18 cellular contexts compared by ENCODE assay signal in genomic region chr12:132379996-132380395, GRCh38. TPM values are rescaled to one million over a fixed set of nuclear protein-coding genes. Genes with fewer than 3 reads are reported as not detected.
"Had no signal": no experiment of that assay in that cellular context is flagged by ENCODE, and none has a peak within 500 bp of the region (broad histone marks: within the 10 kb centered on the region; RNA-seq: fewer than 3 reads in every experiment).

No MANE protein-coding gene starts in this region.

- H3K27ac ChIP-seq: body of pancreas, colonic mucosa, esophagus squamous epithelium, left ventricle myocardium inferior, neural progenitor cell, ovary, thyroid gland had no signal

- DNase-seq: activated CD4-positive, alpha-beta T cell treated with anti-CD3 and anti-CD28 coated beads, Interleukin-2, amount 10 ng/mL, durations not matched to agents 7 days and 5 days; activated CD4-positive, CD25-positive, alpha-beta regulatory T cell; activated CD8-positive, alpha-beta memory T cell treated with anti-CD3 and anti-CD28 coated beads, Interleukin-2, amount 50 U/mL, for 48 hours; activated naive CD8-positive, alpha-beta T cell treated with anti-CD3 and anti-CD28 coated beads for 36 hours; amygdala; body of pancreas; caudate nucleus; colonic mucosa; esophagus squamous epithelium; hippocampal formation; left ventricle myocardium inferior; naive B cell; stimulated activated CD4-positive, alpha-beta T cell treated with anti-CD3 and anti-CD28 coated beads, Interleukin-2, amount 100 ng/mL, for 48 hours; thyroid gland had no signal

- H3K36me3 Mint-ChIP-seq: activated naive CD8-positive, alpha-beta T cell treated with anti-CD3 and anti-CD28 coated beads for 36 hours; naive B cell; neural progenitor cell; stimulated activated memory B cell treated with anti-CD40 and anti-IgM and Interleukin-4, amounts not matched to agents 10 μg/mL and 1 μg/mL and 100 μg/mL, for 72 hours had no signal

- H3K4me3 Mint-ChIP-seq: activated CD4-positive, alpha-beta T cell treated with anti-CD3 and anti-CD28 coated beads, Interleukin-2, amount 10 ng/mL, durations not matched to agents 7 days and 5 days; activated naive CD8-positive, alpha-beta T cell treated with anti-CD3 and anti-CD28 coated beads for 36 hours; naive B cell; neural progenitor cell; stimulated activated memory B cell treated with anti-CD40 and anti-IgM and Interleukin-4, amounts not matched to agents 10 μg/mL and 1 μg/mL and 100 μg/mL, for 72 hours had no signal

- H3K27me3 ChIP-seq: colonic mucosa, ovary had no signal

- H3K9me3 Mint-ChIP-seq: activated CD4-positive, alpha-beta T cell treated with anti-CD3 and anti-CD28 coated beads, Interleukin-2, amount 10 ng/mL, durations not matched to agents 7 days and 5 days; activated naive CD8-positive, alpha-beta T cell treated with anti-CD3 and anti-CD28 coated beads for 36 hours; naive B cell; neural progenitor cell; stimulated activated memory B cell treated with anti-CD40 and anti-IgM and Interleukin-4, amounts not matched to agents 10 μg/mL and 1 μg/mL and 100 μg/mL, for 72 hours had no signal

- H3K4me3 ChIP-seq: body of pancreas, colonic mucosa, esophagus squamous epithelium, left ventricle myocardium inferior, neural progenitor cell, ovary, thyroid gland had no signal

- H3K9me3 ChIP-seq: body of pancreas, colonic mucosa, esophagus squamous epithelium, left ventricle myocardium inferior, ovary, thyroid gland had no signal

- ATAC-seq: body of pancreas; stimulated activated memory B cell treated with anti-CD40 and anti-IgM and Interleukin-4, amounts not matched to agents 10 μg/mL and 1 μg/mL and 100 μg/mL, for 72 hours had no signal

- H3K4me1 Mint-ChIP-seq: activated CD4-positive, alpha-beta T cell treated with anti-CD3 and anti-CD28 coated beads, Interleukin-2, amount 10 ng/mL, durations not matched to agents 7 days and 5 days; naive B cell; stimulated activated memory B cell treated with anti-CD40 and anti-IgM and Interleukin-4, amounts not matched to agents 10 μg/mL and 1 μg/mL and 100 μg/mL, for 72 hours had no signal

- H3K4me1 ChIP-seq: body of pancreas, colonic mucosa, esophagus squamous epithelium, left ventricle myocardium inferior, neural progenitor cell had no signal

- H3K36me3 ChIP-seq: colonic mucosa, esophagus squamous epithelium, left ventricle myocardium inferior, neural progenitor cell, ovary, thyroid gland had no signal

- H3K27ac Mint-ChIP-seq: activated CD4-positive, alpha-beta T cell treated with anti-CD3 and anti-CD28 coated beads, Interleukin-2, amount 10 ng/mL, durations not matched to agents 7 days and 5 days; activated naive CD8-positive, alpha-beta T cell treated with anti-CD3 and anti-CD28 coated beads for 36 hours; naive B cell; neural progenitor cell; stimulated activated memory B cell treated with anti-CD40 and anti-IgM and Interleukin-4, amounts not matched to agents 10 μg/mL and 1 μg/mL and 100 μg/mL, for 72 hours had no signal

RNA-seq across cellular contexts. Expression of gene GALNT9, which starts 50.6 kb away (rescaled TPM):
- total RNA-seq: activated CD4-positive, alpha-beta T cell treated with anti-CD3 and anti-CD28 coated beads, Interleukin-2, amount 10 ng/mL, durations not matched to agents 7 days and 5 days; activated naive CD8-positive, alpha-beta T cell treated with anti-CD3 and anti-CD28 coated beads for 36 hours; body of pancreas; esophagus squamous epithelium; fibroblast of villous mesenchyme; left ventricle myocardium inferior had no signal
